27 cellular contexts compared by ENCODE assay signal in the genomic region with DNA sequence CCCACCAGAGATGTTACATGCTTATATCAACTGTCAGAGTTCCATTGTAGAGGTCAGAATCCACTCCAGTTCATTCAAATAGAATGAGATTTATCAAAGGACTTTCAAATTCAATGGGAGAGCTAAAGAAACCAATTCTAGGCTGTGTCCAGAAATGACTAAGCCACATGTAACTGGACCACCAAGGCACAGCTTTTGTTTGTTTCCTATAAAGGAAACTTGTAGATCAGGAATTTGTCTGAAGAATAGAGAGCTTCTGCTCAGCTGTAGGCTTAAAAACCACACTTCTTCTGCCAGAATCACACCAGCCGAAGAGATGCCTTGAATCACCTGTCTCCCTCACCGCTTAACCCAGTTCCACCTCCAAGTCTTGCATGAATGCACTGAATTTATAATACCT.
"Had no signal": no experiment of that assay in that cellular context is flagged by ENCODE, and none has a peak within 500 bp of the region (broad histone marks: within the 10 kb centered on the region; RNA-seq: fewer than 3 reads in every experiment).

No MANE protein-coding gene starts in this region.

- H3K4me3 ChIP-seq: pancreas, psoas muscle, right lobe of liver, sigmoid colon, suprapubic skin, testis, tibial artery, transverse colon, upper lobe of right lung, uterus had no signal

- H3K27me3 ChIP-seq: neutrophil, pancreas, right lobe of liver, sigmoid colon, suprapubic skin, testis, tibial artery, transverse colon, upper lobe of right lung, uterus had no signal

- H3K36me3 ChIP-seq: neutrophil, pancreas, right lobe of liver, sigmoid colon, suprapubic skin, tibial artery, transverse colon, upper lobe of right lung, uterus had no signal

- H3K27ac ChIP-seq: neutrophil, pancreas, psoas muscle, right lobe of liver, sigmoid colon, suprapubic skin, testis, tibial artery, transverse colon, upper lobe of right lung, uterus had no signal

- ATAC-seq: naive thymus-derived CD8-positive, alpha-beta T cell; natural killer cell treated with Interleukin-12 subunit alpha and Interleukin-12 subunit beta and Interleukin-15 and Interleukin-18, amount 100 ng/mL, for 72 hours; pancreas; psoas muscle; right cardiac atrium; right lobe of liver; stimulated activated memory B cell treated with anti-CD40 and anti-IgM and Interleukin-4, amounts not matched to agents 10 μg/mL and 1 μg/mL and 100 μg/mL, for 72 hours; stimulated activated naive CD8-positive, alpha-beta T cell treated with anti-CD3 and anti-CD28 coated beads, Interleukin-15, amount 100 ng/mL, for 72 hours; stimulated activated naive CD8-positive, alpha-beta T cell treated with anti-CD3 and anti-CD28 coated beads, Interleukin-15, Interleukin-2, amounts not matched to agents 100 U/mL and 50 U/mL, for 24 hours; upper lobe of right lung had no signal

- H3K4me1 ChIP-seq: pancreas, psoas muscle, right lobe of liver, sigmoid colon, suprapubic skin, testis, tibial artery, transverse colon, upper lobe of right lung, uterus had no signal

- DNase-seq: naive thymus-derived CD8-positive, alpha-beta T cell; nephron progenitor cell; nucleus accumbens; pancreas; psoas muscle; right cardiac atrium; right lobe of liver; sigmoid colon; small intestine; stimulated activated CD4-positive, alpha-beta T cell treated with anti-CD3 and anti-CD28 coated beads, Interleukin-15, amount 100 ng/mL, for 24 hours; stimulated activated CD4-positive, alpha-beta T cell treated with anti-CD3 and anti-CD28 coated beads, Interleukin-2, amount 100 ng/mL, for 24 hours; stimulated activated CD4-positive, alpha-beta T cell treated with anti-CD3 and anti-CD28 coated beads, Interleukin-2, amount 100 ng/mL, for 48 hours; stimulated activated CD4-positive, alpha-beta T cell treated with anti-CD3 and anti-CD28 coated beads, Interleukin-4, amount 100 ng/mL, for 4 hours; stimulated activated CD8-positive, alpha-beta memory T cell treated with anti-CD3 and anti-CD28 coated beads, Interleukin-4, amount 100 ng/mL, for 48 hours; stimulated activated naive CD4-positive, alpha-beta T cell; stimulated activated naive CD8-positive, alpha-beta T cell treated with anti-CD3 and anti-CD28 coated beads, Interleukin-15, amount 100 ng/mL, for 72 hours; stimulated activated naive CD8-positive, alpha-beta T cell treated with anti-CD3 and anti-CD28 coated beads, Interleukin-15, Interleukin-2, amounts not matched to agents 100 U/mL and 50 U/mL, for 24 hours; substantia nigra; testis; tibial artery; transverse colon; upper lobe of right lung; uterus had no signal

- H3K9me3 ChIP-seq: neutrophil, pancreas, psoas muscle, right lobe of liver, suprapubic skin, testis, tibial artery, transverse colon, upper lobe of right lung, uterus had no signal
